7 cellular contexts compared by ENCODE assay signal in genomic region chr12:55829967-55830600, GRCh38. TPM values are rescaled to one million over a fixed set of nuclear protein-coding genes. Genes with fewer than 3 reads are reported as not detected.
A peak's percentile ranks its signal among the peaks of the same experiment; 100 is the strongest.
DNase-seq lines count a peak whose midpoint lies in the region; ATAC-seq and TF ChIP-seq lines count a peak whose summit lies in the region.

No MANE protein-coding gene starts in this region.

- peaks cover 7% of the 10 kb centered on the region for H3F3A ChIP-seq in neural cell (ENCODE audit: insufficient read depth, low read length, poor library complexity, severe bottlenecking)

- peak overlapping the region; percentile 63 for H2AFZ ChIP-seq in neural cell (ENCODE audit: low read depth, low read length)

- peak; percentile 67 for DNase-seq in GM13976 (ENCODE audit: low spot score)
- DNase-seq in NAMALWA (ENCODE audit: low spot score) = peak; percentile 64
- peak; percentile 7 for DNase-seq in activated T-helper 1 cell treated with Interleukin-2 at 50 U/mL for 16 hours (ENCODE audit: low read depth)
- DNase-seq in fibroblast of pulmonary artery (ENCODE audit: low read depth) = no peak
- no peak for DNase-seq in NCI-H1048 (lab: John Stamatoyannopoulos, UW)

- peak; percentile 12 for TF ChIP-seq CTCF in GM13976 (IDR thresholded peaks at IDR 0.05; ENCODE audit: borderline replicate concordance, control extremely low read depth, extremely low read depth, insufficient read depth, missing control alignments)
- TF ChIP-seq CTCF in fibroblast of pulmonary artery (IDR thresholded peaks at IDR 0.05; ENCODE audit: low read length, missing control alignments) = no peak
- no peak for TF ChIP-seq CTCF in neural cell (IDR thresholded peaks at IDR 0.05; ENCODE audit: poor library complexity, severe bottlenecking)

- peaks cover 45% of the 10 kb centered on the region for H3K79me2 ChIP-seq in neural cell (replicated peaks; ENCODE audit: insufficient read depth, low read length)

- no peak for TF ChIP-seq RAD21 in neural cell (conservative IDR thresholded peaks at IDR 0.05)

- H3K9ac ChIP-seq in neural cell (ENCODE audit: low read length) = peak overlapping the region; percentile 100

- no peak for TF ChIP-seq EP300 in neural cell (conservative IDR thresholded peaks at IDR 0.05; ENCODE audit: poor library complexity, severe bottlenecking)

- in situ Hi-C loops in GM13976 (cut with MboI; ENCODE audit: low sequenced_read_pairs, unreplicated experiment) = no loop called here

- H3K4me3 ChIP-seq in fibroblast of pulmonary artery (replicated peaks; ENCODE audit: low read depth, low read length) = peak overlapping the region; percentile 76
- peak overlapping the region; percentile 100 for H3K4me3 ChIP-seq in neural cell (ENCODE audit: low read length)

- peak overlapping the region; percentile 37 for H3K4me2 ChIP-seq in neural cell (ENCODE audit: low read length)

- no peaks in the 10 kb centered on the region for H4K20me1 ChIP-seq in neural cell (ENCODE audit: insufficient read depth)

- H3K27me3 ChIP-seq in neural cell (ENCODE audit: insufficient read depth, low read depth, low read length) = no peaks in the 10 kb centered on the region

- H3K9me3 ChIP-seq in neural cell (ENCODE audit: low read length) = no peaks in the 10 kb centered on the region

- peak; percentile 14 for ATAC-seq in GM21786 (IDR thresholded peaks at IDR 0.05; ENCODE audit: unreplicated experiment)

- no peaks in the 10 kb centered on the region for H3K9me2 ChIP-seq in neural cell (ENCODE audit: insufficient read depth, low read length)

- peak overlapping the region; percentile 100 for H3K27ac ChIP-seq in neural cell (ENCODE audit: low read length)

- no peaks in the 10 kb centered on the region for H3K36me3 ChIP-seq in neural cell (ENCODE audit: insufficient read depth, low read length)

TF ChIP-seq in neural cell, 6 proteins besides CTCF, POLR2A, EP300 and RAD21:
- no peak for TF ChIP-seq SMC3 (conservative IDR thresholded peaks at IDR 0.05; ENCODE audit: poor library complexity)
- TF ChIP-seq, protein P1, sequence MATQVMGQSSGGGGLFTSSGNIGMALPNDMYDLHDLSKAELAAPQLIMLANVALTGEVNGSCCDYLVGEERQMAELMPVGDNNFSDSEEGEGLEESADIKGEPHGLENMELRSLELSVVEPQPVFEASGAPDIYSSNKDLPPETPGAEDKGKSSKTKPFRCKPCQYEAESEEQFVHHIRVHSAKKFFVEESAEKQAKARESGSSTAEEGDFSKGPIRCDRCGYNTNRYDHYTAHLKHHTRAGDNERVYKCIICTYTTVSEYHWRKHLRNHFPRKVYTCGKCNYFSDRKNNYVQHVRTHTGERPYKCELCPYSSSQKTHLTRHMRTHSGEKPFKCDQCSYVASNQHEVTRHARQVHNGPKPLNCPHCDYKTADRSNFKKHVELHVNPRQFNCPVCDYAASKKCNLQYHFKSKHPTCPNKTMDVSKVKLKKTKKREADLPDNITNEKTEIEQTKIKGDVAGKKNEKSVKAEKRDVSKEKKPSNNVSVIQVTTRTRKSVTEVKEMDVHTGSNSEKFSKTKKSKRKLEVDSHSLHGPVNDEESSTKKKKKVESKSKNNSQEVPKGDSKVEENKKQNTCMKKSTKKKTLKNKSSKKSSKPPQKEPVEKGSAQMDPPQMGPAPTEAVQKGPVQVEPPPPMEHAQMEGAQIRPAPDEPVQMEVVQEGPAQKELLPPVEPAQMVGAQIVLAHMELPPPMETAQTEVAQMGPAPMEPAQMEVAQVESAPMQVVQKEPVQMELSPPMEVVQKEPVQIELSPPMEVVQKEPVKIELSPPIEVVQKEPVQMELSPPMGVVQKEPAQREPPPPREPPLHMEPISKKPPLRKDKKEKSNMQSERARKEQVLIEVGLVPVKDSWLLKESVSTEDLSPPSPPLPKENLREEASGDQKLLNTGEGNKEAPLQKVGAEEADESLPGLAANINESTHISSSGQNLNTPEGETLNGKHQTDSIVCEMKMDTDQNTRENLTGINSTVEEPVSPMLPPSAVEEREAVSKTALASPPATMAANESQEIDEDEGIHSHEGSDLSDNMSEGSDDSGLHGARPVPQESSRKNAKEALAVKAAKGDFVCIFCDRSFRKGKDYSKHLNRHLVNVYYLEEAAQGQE (IDR thresholded peaks at IDR 0.05; ENCODE audit: borderline replicate concordance) = peak; percentile 98
- peak; percentile 92 for TF ChIP-seq POLR2AphosphoS5 (IDR thresholded peaks at IDR 0.05)
- no peak for TF ChIP-seq EZH2 (IDR thresholded peaks at IDR 0.05; ENCODE audit: borderline replicate concordance, insufficient read depth, low read length, poor library complexity, severe bottlenecking)
- peak; percentile 96 for TF ChIP-seq TAF1 (IDR thresholded peaks at IDR 0.05; ENCODE audit: low read depth)

RNA-seq across cellular contexts. Expression of gene DNAJC14, which starts 0.7 kb away (rescaled TPM):
- 45.0 and 46.4 TPM in 2 replicates for polyA plus RNA-seq in neural cell
- 59.7 and 64.8 TPM in 2 replicates for polyA minus RNA-seq in neural cell

RNA-seq across cellular contexts. Expression of gene ORMDL2, which starts 12.2 kb away (rescaled TPM):
- polyA plus RNA-seq in neural cell = 6.1 and 11.5 TPM in 2 replicates
- 8.0 and 9.0 TPM in 2 replicates for polyA minus RNA-seq in neural cell

RNA-seq across cellular contexts. Expression of gene SARNP, which starts 12.6 kb away (rescaled TPM):
- 245 and 332 TPM in 2 replicates for polyA plus RNA-seq in neural cell
- 107 and 115 TPM in 2 replicates for polyA minus RNA-seq in neural cell

RNA-seq across cellular contexts. Expression of gene MMP19, which starts 12.7 kb away (rescaled TPM):
- polyA plus RNA-seq in neural cell = not detected in 2 replicates
- not detected in 2 replicates for polyA minus RNA-seq in neural cell

Comparison
In these comparisons a context has a peak if more than half of its experiments do, and no peak if none do; other contexts are left out.
1. DNase-seq: peak in GM13976 (single experiment), NAMALWA (single experiment) and activated T-helper 1 cell treated with Interleukin-2 at 50 U/mL for 16 hours (single experiment); none in fibroblast of pulmonary artery (single experiment) and NCI-H1048 (single experiment).